1 cellular context compared by ENCODE assay signal in the genomic region with DNA sequence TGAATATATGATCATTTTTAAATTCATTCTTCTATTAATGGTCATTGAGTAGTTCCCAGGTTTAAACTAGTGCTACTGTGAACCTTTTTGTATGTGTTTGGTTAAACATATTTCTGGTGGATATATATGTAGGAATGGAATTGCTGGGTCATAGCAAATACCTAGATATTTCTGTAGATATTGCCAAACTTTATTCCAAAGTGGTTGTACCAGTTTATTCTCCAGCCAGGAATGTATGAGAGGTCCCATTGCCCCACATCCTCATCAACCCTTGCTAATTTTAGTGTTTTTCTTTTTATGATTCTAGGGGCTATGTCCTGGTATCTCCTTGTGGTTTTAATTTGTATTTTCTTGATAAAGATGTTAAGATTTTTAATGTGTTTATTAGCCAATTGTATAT.
TF ChIP-seq lines count a peak whose summit lies in the region.

No MANE protein-coding gene starts in this region.

TF ChIP-seq in A549, 52 proteins besides CTCF, POLR2A, EP300 and RAD21:
- TF ChIP-seq JUN (IDR thresholded peaks at IDR 0.05): no peak
- TF ChIP-seq ZSCAN20 (CRISPR knock-in tag; IDR thresholded peaks at IDR 0.05): no peak
- no peak for TF ChIP-seq NR3C1 (IDR thresholded peaks at IDR 0.05)
- no peak for TF ChIP-seq NPAS2 (CRISPR knock-in tag; IDR thresholded peaks at IDR 0.05; ENCODE audit: borderline replicate concordance)
- TF ChIP-seq GATA3 (IDR thresholded peaks at IDR 0.05; ENCODE audit: borderline replicate concordance): no peak
- TF ChIP-seq TP53 (CRISPR knock-in tag; IDR thresholded peaks at IDR 0.05): no peak
- TF ChIP-seq CEBPB (IDR thresholded peaks at IDR 0.05): no peak
- no peak for TF ChIP-seq NFE2L2 (conservative IDR thresholded peaks at IDR 0.05; ENCODE audit: low read length)
- TF ChIP-seq, protein P1, sequence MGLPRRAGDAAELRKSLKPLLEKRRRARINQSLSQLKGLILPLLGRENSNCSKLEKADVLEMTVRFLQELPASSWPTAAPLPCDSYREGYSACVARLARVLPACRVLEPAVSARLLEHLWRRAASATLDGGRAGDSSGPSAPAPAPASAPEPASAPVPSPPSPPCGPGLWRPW (IDR thresholded peaks at IDR 0.05): no peak
- no peak for TF ChIP-seq ZFP36 (IDR thresholded peaks at IDR 0.05; ENCODE audit: borderline replicate concordance, partially characterized antibody)
- TF ChIP-seq EHF (CRISPR knock-in tag; IDR thresholded peaks at IDR 0.05): no peak
- TF ChIP-seq, protein P2, sequence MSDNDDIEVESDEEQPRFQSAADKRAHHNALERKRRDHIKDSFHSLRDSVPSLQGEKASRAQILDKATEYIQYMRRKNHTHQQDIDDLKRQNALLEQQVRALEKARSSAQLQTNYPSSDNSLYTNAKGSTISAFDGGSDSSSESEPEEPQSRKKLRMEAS (IDR thresholded peaks at IDR 0.05): no peak
- no peak for TF ChIP-seq HOXA7 (CRISPR knock-in tag; IDR thresholded peaks at IDR 0.05)
